3 cellular contexts compared by ENCODE assay signal in genomic region chr9:136672431-136673087, GRCh38.
TF ChIP-seq lines count a peak whose summit lies in the region.

No MANE protein-coding gene starts in this region.

TF ChIP-seq in HEK293, 187 proteins besides CTCF, POLR2A, EP300 and RAD21 (continues in another document):
- 0 out of 2 replicates have a peak, but pooled peaks have one; percentile 1 for TF ChIP-seq BCL11B (tag by site-specific recombination; IDR thresholded peaks at IDR 0.05; ENCODE audit: low read depth)
- no peak for TF ChIP-seq AEBP2 (tag by site-specific recombination; IDR thresholded peaks at IDR 0.05; ENCODE audit: borderline replicate concordance)
- TF ChIP-seq GLIS1 (tag by site-specific recombination; IDR thresholded peaks at IDR 0.05) = peak; percentile 73
- peak; percentile 81 for TF ChIP-seq PATZ1 (tag by site-specific recombination; IDR thresholded peaks at IDR 0.05)
- TF ChIP-seq ZNF202 (tag by site-specific recombination; IDR thresholded peaks at IDR 0.05; ENCODE audit: borderline replicate concordance) = no peak
- TF ChIP-seq GLIS2 (tag by site-specific recombination; IDR thresholded peaks at IDR 0.05) = peak; percentile 79
- TF ChIP-seq ZBTB11 (tag by site-specific recombination; conservative IDR thresholded peaks at IDR 0.05; ENCODE audit: low read depth) = no peak
- TF ChIP-seq ZNF626 (tag by site-specific recombination; IDR thresholded peaks at IDR 0.05) = no peak
- no peak for TF ChIP-seq KLF7 (tag by site-specific recombination; IDR thresholded peaks at IDR 0.05; ENCODE audit: borderline replicate concordance)
- no peak for TF ChIP-seq ZNF677 (tag by site-specific recombination; IDR thresholded peaks at IDR 0.05)
- no peak for TF ChIP-seq ZNF837 (tag by site-specific recombination; IDR thresholded peaks at IDR 0.05)
- TF ChIP-seq ZNF311 (tag by site-specific recombination; IDR thresholded peaks at IDR 0.05; ENCODE audit: borderline replicate concordance) = no peak

TF ChIP-seq in K562, 482 proteins besides CTCF, POLR2A, EP300 and RAD21 (continues in another document):
- TF ChIP-seq NR4A1 (CRISPR knock-in tag; IDR thresholded peaks at IDR 0.05) = no peak
- no peak for TF ChIP-seq NR4A1 (tag; IDR thresholded peaks at IDR 0.05)
- TF ChIP-seq E2F6 (IDR thresholded peaks at IDR 0.05; ENCODE audit: borderline replicate concordance in 1 of 2, extremely low read depth in 1 of 2, insufficient read depth in 1 of 2, insufficient read length in 1 of 2, low read depth in 1 of 2, low read length in 1 of 2, poor library complexity in 1 of 2, severe bottlenecking in 1 of 2) = no peak
- no peak for TF ChIP-seq BMI1 (IDR thresholded peaks at IDR 0.05; ENCODE audit: low read length)
- 0 out of 2 replicates have a peak, but pooled peaks have one; percentile 15 for TF ChIP-seq ZNF609 (CRISPR knock-in tag; IDR thresholded peaks at IDR 0.05; ENCODE audit: borderline replicate concordance)
- TF ChIP-seq POLR2AphosphoS2 (IDR thresholded peaks at IDR 0.05; ENCODE audit: low read length) = peak; percentile 21; the same call in 1 of the 2 replicates
- no peak for TF ChIP-seq MAFF (IDR thresholded peaks at IDR 0.05; ENCODE audit: low read length)
- no peak for TF ChIP-seq ZNF561 (CRISPR knock-in tag; conservative IDR thresholded peaks at IDR 0.05)
- no peak for TF ChIP-seq ZC3H4 (CRISPR knock-in tag; IDR thresholded peaks at IDR 0.05; ENCODE audit: borderline replicate concordance)
- no peak for TF ChIP-seq MYC (IDR thresholded peaks at IDR 0.05; ENCODE audit: low read depth, low read length)
- TF ChIP-seq MYC (CRISPR knock-in tag; IDR thresholded peaks at IDR 0.05; ENCODE audit: borderline replicate concordance, low read depth) = no peak
- peak; percentile 4 for TF ChIP-seq SIRT6 (IDR thresholded peaks at IDR 0.05; ENCODE audit: low read depth, low read length)

TF ChIP-seq in GM23338, 12 proteins besides CTCF, POLR2A, EP300 and RAD21:
- TF ChIP-seq EZH2 (IDR thresholded peaks at IDR 0.05; ENCODE audit: low read depth, unreplicated experiment) (no peak), ZNF331 (CRISPR knock-in tag; IDR thresholded peaks at IDR 0.05; ENCODE audit: low read depth) (no peak), JUNB (IDR thresholded peaks at IDR 0.05; ENCODE audit: unreplicated experiment) (no peak), NANOG (IDR thresholded peaks at IDR 0.05; ENCODE audit: borderline replicate concordance) (no peak), ZNF462 (CRISPR knock-in tag; IDR thresholded peaks at IDR 0.05) (no peak)
